2 cellular contexts compared by ENCODE assay signal in genomic region chr10:44294726-44295412, GRCh38.
TF ChIP-seq lines count a peak whose summit lies in the region.

No MANE protein-coding gene starts in this region.

TF ChIP-seq in IMR-90, 13 proteins besides CTCF, POLR2A, EP300 and RAD21:
- TF ChIP-seq MAZ (IDR thresholded peaks at IDR 0.05; ENCODE audit: borderline replicate concordance, low read depth, low read length) (no peak), SMC3 (IDR thresholded peaks at IDR 0.05; ENCODE audit: low read depth, low read length) (no peak), MAFK (IDR thresholded peaks at IDR 0.05; ENCODE audit: low read depth, low read length) (no peak), BHLHE40 (IDR thresholded peaks at IDR 0.05; ENCODE audit: low read depth, low read length) (no peak), USF2 (IDR thresholded peaks at IDR 0.05; ENCODE audit: low read depth, low read length) (no peak), RCOR1 (IDR thresholded peaks at IDR 0.05; ENCODE audit: insufficient replicate concordance, low read length) (no peak), CHD1 (IDR thresholded peaks at IDR 0.05; ENCODE audit: low read depth, low read length) (no peak), FOS (IDR thresholded peaks at IDR 0.05; ENCODE audit: low read depth, low read length) (no peak), NFE2L2 (IDR thresholded peaks at IDR 0.05; ENCODE audit: low read depth, low read length) (no peak), MXI1 (IDR thresholded peaks at IDR 0.05; ENCODE audit: borderline replicate concordance, low read depth, low read length) (no peak), CEBPB (IDR thresholded peaks at IDR 0.05; ENCODE audit: low read depth, low read length) (no peak), RFX5 (IDR thresholded peaks at IDR 0.05; ENCODE audit: low read depth, low read length) (no peak)
- TF ChIP-seq, protein P1, sequence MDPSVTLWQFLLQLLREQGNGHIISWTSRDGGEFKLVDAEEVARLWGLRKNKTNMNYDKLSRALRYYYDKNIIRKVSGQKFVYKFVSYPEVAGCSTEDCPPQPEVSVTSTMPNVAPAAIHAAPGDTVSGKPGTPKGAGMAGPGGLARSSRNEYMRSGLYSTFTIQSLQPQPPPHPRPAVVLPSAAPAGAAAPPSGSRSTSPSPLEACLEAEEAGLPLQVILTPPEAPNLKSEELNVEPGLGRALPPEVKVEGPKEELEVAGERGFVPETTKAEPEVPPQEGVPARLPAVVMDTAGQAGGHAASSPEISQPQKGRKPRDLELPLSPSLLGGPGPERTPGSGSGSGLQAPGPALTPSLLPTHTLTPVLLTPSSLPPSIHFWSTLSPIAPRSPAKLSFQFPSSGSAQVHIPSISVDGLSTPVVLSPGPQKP (IDR thresholded peaks at IDR 0.05; ENCODE audit: borderline replicate concordance, low read depth, low read length): no peak

TF ChIP-seq in GM23338, 12 proteins besides CTCF, POLR2A, EP300 and RAD21:
- TF ChIP-seq STAT1 (IDR thresholded peaks at IDR 0.05; ENCODE audit: unreplicated experiment) (no peak), ZNF114 (CRISPR knock-in tag; IDR thresholded peaks at IDR 0.05) (no peak), ZNF331 (CRISPR knock-in tag; IDR thresholded peaks at IDR 0.05; ENCODE audit: low read depth) (no peak), EZH2 (IDR thresholded peaks at IDR 0.05; ENCODE audit: low read depth, unreplicated experiment) (no peak), CREB1 (CRISPR knock-in tag; IDR thresholded peaks at IDR 0.05; ENCODE audit: low read depth) (no peak), EZH2phosphoT487 (IDR thresholded peaks at IDR 0.05; ENCODE audit: unreplicated experiment) (no peak), REST (IDR thresholded peaks at IDR 0.05; ENCODE audit: unreplicated experiment) (no peak), NANOG (IDR thresholded peaks at IDR 0.05; ENCODE audit: borderline replicate concordance) (no peak), JUNB (IDR thresholded peaks at IDR 0.05; ENCODE audit: unreplicated experiment) (no peak), POLR2AphosphoS5 (IDR thresholded peaks at IDR 0.05; ENCODE audit: low read depth) (no peak)
- TF ChIP-seq, protein P2, sequence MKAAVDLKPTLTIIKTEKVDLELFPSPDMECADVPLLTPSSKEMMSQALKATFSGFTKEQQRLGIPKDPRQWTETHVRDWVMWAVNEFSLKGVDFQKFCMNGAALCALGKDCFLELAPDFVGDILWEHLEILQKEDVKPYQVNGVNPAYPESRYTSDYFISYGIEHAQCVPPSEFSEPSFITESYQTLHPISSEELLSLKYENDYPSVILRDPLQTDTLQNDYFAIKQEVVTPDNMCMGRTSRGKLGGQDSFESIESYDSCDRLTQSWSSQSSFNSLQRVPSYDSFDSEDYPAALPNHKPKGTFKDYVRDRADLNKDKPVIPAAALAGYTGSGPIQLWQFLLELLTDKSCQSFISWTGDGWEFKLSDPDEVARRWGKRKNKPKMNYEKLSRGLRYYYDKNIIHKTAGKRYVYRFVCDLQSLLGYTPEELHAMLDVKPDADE (IDR thresholded peaks at IDR 0.05): no peak
- TF ChIP-seq, protein P3, sequence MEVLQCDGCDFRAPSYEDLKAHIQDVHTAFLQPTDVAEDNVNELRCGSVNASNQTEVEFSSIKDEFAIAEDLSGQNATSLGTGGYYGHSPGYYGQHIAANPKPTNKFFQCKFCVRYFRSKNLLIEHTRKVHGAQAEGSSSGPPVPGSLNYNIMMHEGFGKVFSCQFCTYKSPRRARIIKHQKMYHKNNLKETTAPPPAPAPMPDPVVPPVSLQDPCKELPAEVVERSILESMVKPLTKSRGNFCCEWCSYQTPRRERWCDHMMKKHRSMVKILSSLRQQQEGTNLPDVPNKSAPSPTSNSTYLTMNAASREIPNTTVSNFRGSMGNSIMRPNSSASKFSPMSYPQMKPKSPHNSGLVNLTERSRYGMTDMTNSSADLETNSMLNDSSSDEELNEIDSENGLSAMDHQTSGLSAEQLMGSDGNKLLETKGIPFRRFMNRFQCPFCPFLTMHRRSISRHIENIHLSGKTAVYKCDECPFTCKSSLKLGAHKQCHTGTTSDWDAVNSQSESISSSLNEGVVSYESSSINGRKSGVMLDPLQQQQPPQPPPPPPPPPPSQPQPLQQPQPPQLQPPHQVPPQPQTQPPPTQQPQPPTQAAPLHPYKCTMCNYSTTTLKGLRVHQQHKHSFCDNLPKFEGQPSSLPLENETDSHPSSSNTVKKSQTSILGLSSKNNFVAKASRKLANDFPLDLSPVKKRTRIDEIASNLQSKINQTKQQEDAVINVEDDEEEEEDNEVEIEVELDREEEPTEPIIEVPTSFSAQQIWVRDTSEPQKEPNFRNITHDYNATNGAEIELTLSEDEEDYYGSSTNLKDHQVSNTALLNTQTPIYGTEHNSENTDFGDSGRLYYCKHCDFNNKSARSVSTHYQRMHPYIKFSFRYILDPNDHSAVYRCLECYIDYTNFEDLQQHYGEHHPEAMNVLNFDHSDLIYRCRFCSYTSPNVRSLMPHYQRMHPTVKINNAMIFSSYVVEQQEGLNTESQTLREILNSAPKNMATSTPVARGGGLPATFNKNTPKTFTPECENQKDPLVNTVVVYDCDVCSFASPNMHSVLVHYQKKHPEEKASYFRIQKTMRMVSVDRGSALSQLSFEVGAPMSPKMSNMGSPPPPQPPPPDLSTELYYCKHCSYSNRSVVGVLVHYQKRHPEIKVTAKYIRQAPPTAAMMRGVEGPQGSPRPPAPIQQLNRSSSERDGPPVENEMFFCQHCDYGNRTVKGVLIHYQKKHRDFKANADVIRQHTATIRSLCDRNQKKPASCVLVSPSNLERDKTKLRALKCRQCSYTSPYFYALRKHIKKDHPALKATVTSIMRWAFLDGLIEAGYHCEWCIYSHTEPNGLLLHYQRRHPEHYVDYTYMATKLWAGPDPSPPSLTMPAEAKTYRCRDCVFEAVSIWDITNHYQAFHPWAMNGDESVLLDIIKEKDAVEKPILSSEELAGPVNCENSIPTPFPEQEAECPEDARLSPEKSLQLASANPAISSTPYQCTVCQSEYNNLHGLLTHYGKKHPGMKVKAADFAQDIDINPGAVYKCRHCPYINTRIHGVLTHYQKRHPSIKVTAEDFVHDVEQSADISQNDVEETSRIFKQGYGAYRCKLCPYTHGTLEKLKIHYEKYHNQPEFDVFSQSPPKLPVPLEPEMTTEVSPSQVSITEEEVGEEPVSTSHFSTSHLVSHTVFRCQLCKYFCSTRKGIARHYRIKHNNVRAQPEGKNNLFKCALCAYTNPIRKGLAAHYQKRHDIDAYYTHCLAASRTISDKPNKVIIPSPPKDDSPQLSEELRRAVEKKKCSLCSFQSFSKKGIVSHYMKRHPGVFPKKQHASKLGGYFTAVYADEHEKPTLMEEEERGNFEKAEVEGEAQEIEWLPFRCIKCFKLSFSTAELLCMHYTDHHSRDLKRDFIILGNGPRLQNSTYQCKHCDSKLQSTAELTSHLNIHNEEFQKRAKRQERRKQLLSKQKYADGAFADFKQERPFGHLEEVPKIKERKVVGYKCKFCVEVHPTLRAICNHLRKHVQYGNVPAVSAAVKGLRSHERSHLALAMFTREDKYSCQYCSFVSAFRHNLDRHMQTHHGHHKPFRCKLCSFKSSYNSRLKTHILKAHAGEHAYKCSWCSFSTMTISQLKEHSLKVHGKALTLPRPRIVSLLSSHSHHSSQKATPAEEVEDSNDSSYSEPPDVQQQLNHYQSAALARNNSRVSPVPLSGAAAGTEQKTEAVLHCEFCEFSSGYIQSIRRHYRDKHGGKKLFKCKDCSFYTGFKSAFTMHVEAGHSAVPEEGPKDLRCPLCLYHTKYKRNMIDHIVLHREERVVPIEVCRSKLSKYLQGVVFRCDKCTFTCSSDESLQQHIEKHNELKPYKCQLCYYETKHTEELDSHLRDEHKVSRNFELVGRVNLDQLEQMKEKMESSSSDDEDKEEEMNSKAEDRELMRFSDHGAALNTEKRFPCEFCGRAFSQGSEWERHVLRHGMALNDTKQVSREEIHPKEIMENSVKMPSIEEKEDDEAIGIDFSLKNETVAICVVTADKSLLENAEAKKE (CRISPR knock-in tag; IDR thresholded peaks at IDR 0.05): no peak
